In the genomic region with DNA sequence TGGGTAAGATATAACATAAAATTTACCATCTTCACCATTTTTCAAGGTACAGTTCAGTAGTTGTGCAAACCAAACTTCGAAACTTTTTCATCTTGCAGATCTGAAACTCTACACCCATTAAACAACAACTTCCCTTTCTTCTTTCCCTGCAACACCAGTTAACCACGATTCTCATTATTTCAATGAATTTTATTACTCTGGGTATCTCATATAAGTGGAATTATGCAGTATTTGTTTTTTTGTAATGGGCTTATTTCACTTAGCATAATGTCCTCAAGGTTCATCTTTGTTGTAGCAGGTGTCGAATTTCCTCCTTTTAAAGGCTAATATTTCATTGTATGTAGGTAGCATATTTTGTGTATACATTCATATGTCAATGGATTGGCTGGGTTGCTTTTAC, we compare ENCODE assay signal across 19 cellular contexts.
DNase-seq lines count a peak whose midpoint lies in the region; ATAC-seq and TF ChIP-seq lines count a peak whose summit lies in the region.
"Had no signal": no experiment of that assay in that cellular context is flagged by ENCODE, and none has a peak within 500 bp of the region (broad histone marks: within the 10 kb centered on the region; RNA-seq: fewer than 3 reads in every experiment).

No MANE protein-coding gene starts in this region.

- no peak overlapping the region for H2AK5ac ChIP-seq in H9 (ENCODE audit: insufficient read length, low read length)

- peak; percentile 47 for DNase-seq in CD1c-positive myeloid dendritic cell (ENCODE audit: extremely low spot score)
- no peak for DNase-seq in H9
- DNase-seq in NCI-H69 (lab: John Stamatoyannopoulos, UW), result peak; percentile 40
- no peak for DNase-seq in WTC11 (ENCODE audit: low spot score)
- DNase-seq in NCI-H345 (lab: John Stamatoyannopoulos, UW), result no peak
- DNase-seq in NCI-H1694 (lab: John Stamatoyannopoulos, UW), result no peak
- no peak for DNase-seq in activated T-cell treated with anti-CD3 and anti-CD28 coated beads, Interleukin-2, amount 50 U/mL, for 48 hours
- DNase-seq: activated B cell treated with CpG ODN at 0.5 μM for 24 hours; activated CD4-positive, alpha-beta memory T cell treated with anti-CD3 and anti-CD28 coated beads for 36 hours; activated gamma-delta T cell treated with Interleukin-2 at 50 U/mL for 16 hours; activated T-cell treated with anti-CD3 and anti-CD28 coated beads for 4 hours; effector memory CD8-positive, alpha-beta T cell; KBM-7; NCI-H1048; stimulated activated CD4-positive, alpha-beta T cell treated with anti-CD3 and anti-CD28 coated beads, Interleukin-15, amount 100 ng/mL, for 24 hours had no signal

- H3K23ac ChIP-seq in H9 (ENCODE audit: insufficient read length, low read depth, low read length), result no peak overlapping the region

- no peak overlapping the region for H2BK15ac ChIP-seq in H9 (ENCODE audit: low read depth, low read length)

- peaks cover 3% of the 10 kb centered on the region for H3K27me3 Mint-ChIP-seq in H9 (ENCODE audit: low read depth)
- no peaks in the 10 kb centered on the region; the same call in 1 of the 2 replicates for H3K27me3 Mint-ChIP-seq in WTC11 (ENCODE audit: low read depth)

- no peak overlapping the region for H2BK20ac ChIP-seq in H9 (ENCODE audit: low read depth, low read length, poor library complexity, severe bottlenecking)

- no peak for ATAC-seq in WTC11
- ATAC-seq: effector memory CD8-positive, alpha-beta T cell had no signal

- H3K27ac Mint-ChIP-seq in H9 (no peak overlapping the region), WTC11 (peak overlapping the region; percentile 26; the same call in 1 of the 2 replicates)
- H3K27ac Mint-ChIP-seq: activated B cell treated with CpG ODN at 0.5 μM for 24 hours; activated CD4-positive, alpha-beta memory T cell treated with anti-CD3 and anti-CD28 coated beads for 36 hours; effector memory CD8-positive, alpha-beta T cell; nephron progenitor cell had no signal

- H3K23me2 ChIP-seq in H9 (ENCODE audit: insufficient read length, low read depth, low read length, poor library complexity, severe bottlenecking), result no peaks in the 10 kb centered on the region

- no peak overlapping the region for H3K14ac ChIP-seq in H9 (ENCODE audit: insufficient read depth, low read length)

- H3K4ac ChIP-seq in H9 (ENCODE audit: low read depth, low read length), result no peak overlapping the region

- H3K9ac ChIP-seq in H9 (ENCODE audit: extremely low read depth, insufficient read length, low read length), result no peak overlapping the region

- H2BK12ac ChIP-seq in H9 (ENCODE audit: insufficient read length, low read depth, low read length), result no peak overlapping the region

- POLR2A ChIA-PET in WTC11 (lab: Charles Lee), result no interaction called here

- no peak overlapping the region for H3K4me2 ChIP-seq in H9 (ENCODE audit: insufficient read depth, insufficient read length, low read length)

- no peak overlapping the region for H3K56ac ChIP-seq in H9 (ENCODE audit: insufficient read length, low read depth, low read length)

- no peaks in the 10 kb centered on the region for H3K9me3 ChIP-seq in H9 (ENCODE audit: control insufficient read depth, low read depth, low read length)
- H3K9me3 ChIP-seq: adrenal gland, stomach, tibial nerve had no signal

- TF ChIP-seq CTCF in H9 (conservative IDR thresholded peaks at IDR 0.05) (peak; percentile 11; the same call in 1 of the 3 replicates), WTC11 (IDR thresholded peaks at IDR 0.05) (no peak)

- H2AFZ ChIP-seq in H9 (ENCODE audit: low read length), result no peak overlapping the region

- 100% methylated on average over 1 of the region's 3 CpGs for WGBS in H9 (ENCODE audit: extremely low coverage, insufficient read length, low lambda C conversion rate)

- H3T11ph ChIP-seq in H9 (ENCODE audit: low read length), result no peak overlapping the region

- no peaks in the 10 kb centered on the region; the same call in 1 of the 2 replicates for H3K79me2 ChIP-seq in H9 (ENCODE audit: insufficient read depth, low read length)

- H3K9me3 Mint-ChIP-seq in H9 (no peaks in the 10 kb centered on the region), WTC11 (0 out of 2 replicates have a peak, but pooled peaks cover 3% of the 10 kb centered on the region)
- H3K9me3 Mint-ChIP-seq: activated B cell treated with CpG ODN at 0.5 μM for 24 hours; activated CD4-positive, alpha-beta memory T cell treated with anti-CD3 and anti-CD28 coated beads for 36 hours; effector memory CD8-positive, alpha-beta T cell; nephron progenitor cell had no signal

- H3K27me3 ChIP-seq in H9 (ENCODE audit: insufficient read depth, low read length), result no peaks in the 10 kb centered on the region
- H3K27me3 ChIP-seq: adrenal gland, stomach, tibial nerve had no signal

- CTCF ChIA-PET in WTC11 (lab: Charles Lee), result interaction anchor here (0.7 to 1.8 kb wide), 11 partner anchors 9 to 174 kb away, joined by 3 to 15 read pairs (median 4); no protein-coding TSS in a partner anchor

- H4K5ac ChIP-seq in H9 (ENCODE audit: insufficient read length, low read depth, low read length), result no peak overlapping the region

- H4K8ac ChIP-seq in H9 (replicated peaks; ENCODE audit: insufficient read length, low read depth, low read length), result no peak overlapping the region

- H3K4me1 Mint-ChIP-seq in H9, result peaks cover 42 to 55% of the 10 kb centered on the region in 2 experiments
- H3K4me1 Mint-ChIP-seq in WTC11, result peaks cover 58% of the 10 kb centered on the region

- no peak overlapping the region for H3K27ac ChIP-seq in H9 (ENCODE audit: insufficient read length, low read depth, low read length)
- H3K27ac ChIP-seq: adrenal gland, stomach, tibial nerve had no signal

- no peaks in the 10 kb centered on the region; a peak in 1 of 7 replicates for H3K36me3 Mint-ChIP-seq in H9 (ENCODE audit: insufficient read depth in 1 of 3, low read depth in 3 of 3)
- H3K36me3 Mint-ChIP-seq in WTC11, result no peaks in the 10 kb centered on the region
- H3K36me3 Mint-ChIP-seq: activated CD4-positive, alpha-beta memory T cell treated with anti-CD3 and anti-CD28 coated beads for 36 hours had no signal

- no peak overlapping the region for H2BK5ac ChIP-seq in H9 (ENCODE audit: insufficient read length, low read length)

- no peak overlapping the region for H3K4me3 Mint-ChIP-seq in H9
- no peak overlapping the region for H3K4me3 Mint-ChIP-seq in WTC11
- H3K4me3 Mint-ChIP-seq: activated B cell treated with CpG ODN at 0.5 μM for 24 hours; activated CD4-positive, alpha-beta memory T cell treated with anti-CD3 and anti-CD28 coated beads for 36 hours; effector memory CD8-positive, alpha-beta T cell; nephron progenitor cell had no signal

- no peaks in the 10 kb centered on the region for H3K79me1 ChIP-seq in H9 (ENCODE audit: insufficient read depth, low read depth, low read length, poor library complexity, severe bottlenecking)

- H3K18ac ChIP-seq in H9 (ENCODE audit: insufficient read length, low read depth, low read length), result no peak overlapping the region

- H2BK120ac ChIP-seq in H9 (ENCODE audit: low read depth, low read length, poor library complexity, severe bottlenecking), result no peak overlapping the region

- H3K4me1 ChIP-seq in H9 (ENCODE audit: insufficient read depth, low read length), result peaks cover 6% of the 10 kb centered on the region; the same call in 1 of the 2 replicates

- H4K91ac ChIP-seq in H9 (ENCODE audit: insufficient read length, low read depth, low read length), result no peak overlapping the region

- H4K20me1 ChIP-seq in H9 (ENCODE audit: control insufficient read depth, insufficient read depth, insufficient read length), result no peaks in the 10 kb centered on the region

TF ChIP-seq in WTC11, 78 proteins besides CTCF, POLR2A, EP300 and RAD21 (continues in another document):
- TF ChIP-seq, protein P1, sequence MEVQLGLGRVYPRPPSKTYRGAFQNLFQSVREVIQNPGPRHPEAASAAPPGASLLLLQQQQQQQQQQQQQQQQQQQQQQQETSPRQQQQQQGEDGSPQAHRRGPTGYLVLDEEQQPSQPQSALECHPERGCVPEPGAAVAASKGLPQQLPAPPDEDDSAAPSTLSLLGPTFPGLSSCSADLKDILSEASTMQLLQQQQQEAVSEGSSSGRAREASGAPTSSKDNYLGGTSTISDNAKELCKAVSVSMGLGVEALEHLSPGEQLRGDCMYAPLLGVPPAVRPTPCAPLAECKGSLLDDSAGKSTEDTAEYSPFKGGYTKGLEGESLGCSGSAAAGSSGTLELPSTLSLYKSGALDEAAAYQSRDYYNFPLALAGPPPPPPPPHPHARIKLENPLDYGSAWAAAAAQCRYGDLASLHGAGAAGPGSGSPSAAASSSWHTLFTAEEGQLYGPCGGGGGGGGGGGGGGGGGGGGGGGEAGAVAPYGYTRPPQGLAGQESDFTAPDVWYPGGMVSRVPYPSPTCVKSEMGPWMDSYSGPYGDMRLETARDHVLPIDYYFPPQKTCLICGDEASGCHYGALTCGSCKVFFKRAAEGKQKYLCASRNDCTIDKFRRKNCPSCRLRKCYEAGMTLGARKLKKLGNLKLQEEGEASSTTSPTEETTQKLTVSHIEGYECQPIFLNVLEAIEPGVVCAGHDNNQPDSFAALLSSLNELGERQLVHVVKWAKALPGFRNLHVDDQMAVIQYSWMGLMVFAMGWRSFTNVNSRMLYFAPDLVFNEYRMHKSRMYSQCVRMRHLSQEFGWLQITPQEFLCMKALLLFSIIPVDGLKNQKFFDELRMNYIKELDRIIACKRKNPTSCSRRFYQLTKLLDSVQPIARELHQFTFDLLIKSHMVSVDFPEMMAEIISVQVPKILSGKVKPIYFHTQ (CRISPR knock-in tag; IDR thresholded peaks at IDR 0.05), result no peak
- TF ChIP-seq OVOL2 (CRISPR knock-in tag; IDR thresholded peaks at IDR 0.05; ENCODE audit: borderline replicate concordance) (no peak), TEAD4 (CRISPR knock-in tag; IDR thresholded peaks at IDR 0.05) (no peak), RORB (CRISPR knock-in tag; IDR thresholded peaks at IDR 0.05) (no peak)
- TF ChIP-seq, protein P2, sequence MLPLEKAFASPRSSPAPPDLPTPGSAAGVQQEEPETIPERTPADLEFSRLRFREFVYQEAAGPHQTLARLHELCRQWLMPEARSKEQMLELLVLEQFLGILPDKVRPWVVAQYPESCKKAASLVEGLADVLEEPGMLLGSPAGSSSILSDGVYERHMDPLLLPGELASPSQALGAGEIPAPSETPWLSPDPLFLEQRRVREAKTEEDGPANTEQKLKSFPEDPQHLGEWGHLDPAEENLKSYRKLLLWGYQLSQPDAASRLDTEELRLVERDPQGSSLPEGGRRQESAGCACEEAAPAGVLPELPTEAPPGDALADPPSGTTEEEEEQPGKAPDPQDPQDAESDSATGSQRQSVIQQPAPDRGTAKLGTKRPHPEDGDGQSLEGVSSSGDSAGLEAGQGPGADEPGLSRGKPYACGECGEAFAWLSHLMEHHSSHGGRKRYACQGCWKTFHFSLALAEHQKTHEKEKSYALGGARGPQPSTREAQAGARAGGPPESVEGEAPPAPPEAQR (CRISPR knock-in tag; IDR thresholded peaks at IDR 0.05), result no peak

Comparison
In these comparisons a context has a peak if more than half of its experiments do, and no peak if none do; other contexts are left out.
1. DNase-seq: peak in CD1c-positive myeloid dendritic cell (single experiment) and NCI-H69 (single experiment); none in H9 (single experiment), WTC11 (single experiment), NCI-H345 (single experiment), NCI-H1694 (single experiment) and activated T-cell treated with anti-CD3 and anti-CD28 coated beads, Interleukin-2, amount 50 U/mL, for 48 hours (0 of 2).